Comparison of ENCODE assay signal across 8 cellular contexts in the genomic region with DNA sequence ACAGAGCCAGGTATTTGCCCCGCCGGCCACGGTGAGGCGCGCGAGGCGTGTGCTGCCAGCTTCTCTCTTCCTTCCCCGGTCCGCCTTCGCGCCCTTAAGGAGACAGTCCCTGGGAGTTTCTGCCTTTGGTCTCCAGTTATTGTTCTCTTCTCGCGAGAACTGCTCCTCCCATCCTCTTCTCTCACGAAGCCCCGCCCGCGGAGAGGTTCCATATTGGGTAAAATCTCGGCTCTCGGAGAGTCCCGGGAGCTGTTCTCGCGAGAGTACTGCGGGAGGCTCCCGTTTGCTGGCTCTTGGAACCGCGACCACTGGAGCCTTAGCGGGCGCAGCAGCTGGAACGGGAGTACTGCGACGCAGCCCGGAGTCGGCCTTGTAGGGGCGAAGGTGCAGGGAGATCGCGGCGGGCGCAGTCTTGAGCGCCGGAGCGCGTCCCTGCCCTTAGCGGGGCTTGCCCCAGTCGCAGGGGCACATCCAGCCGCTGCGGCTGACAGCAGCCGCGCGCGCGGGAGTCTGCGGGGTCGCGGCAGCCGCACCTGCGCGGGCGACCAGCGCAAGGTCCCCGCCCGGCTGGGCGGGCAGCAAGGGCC. TPM values are rescaled to one million over a fixed set of nuclear protein-coding genes. Genes with fewer than 3 reads are reported as not detected.
DNase-seq lines count a peak whose midpoint lies in the region; ATAC-seq and TF ChIP-seq lines count a peak whose summit lies in the region.

TSS of gene MAPK14 (plus strand) at position 308 of the 587 bp plus-strand sequence. CDS start 350 bp downstream, outside the sequence.

- peaks cover 4% of the 10 kb centered on the region for H3K9me3 Mint-ChIP-seq in activated CD4-positive, alpha-beta T cell treated with anti-CD3 and anti-CD28 coated beads, Interleukin-2, amount 10 ng/mL, durations not matched to agents 24 days and 14 days

- peak within 1 kb of the TSS; percentile 92 for H3K27ac Mint-ChIP-seq in activated CD4-positive, alpha-beta T cell treated with anti-CD3 and anti-CD28 coated beads, Interleukin-2, amount 10 ng/mL, durations not matched to agents 24 days and 14 days

- peak; percentile 96 for TF ChIP-seq CTCF in C4-2B (conservative IDR thresholded peaks at IDR 0.05)
- TF ChIP-seq CTCF in colonic mucosa (IDR thresholded peaks at IDR 0.05), result peak; percentile 82

- no peaks in the 10 kb centered on the region for H3K36me3 ChIP-seq in colonic mucosa

- H3K9ac ChIP-seq in colonic mucosa (ENCODE audit: low read depth in 2 of 2, low read length in 2 of 2), result peak within 1 kb of the TSS; percentile 86 to 100

- H3K27ac ChIP-seq in C4-2B, result peak within 1 kb of the TSS; percentile 89
- H3K27ac ChIP-seq in colonic mucosa, result peak within 1 kb of the TSS; percentile 98
- H3K27ac ChIP-seq in layer of hippocampus (ENCODE audit: low read depth, low read length), result peak within 1 kb of the TSS; percentile 86

- no peaks in the 10 kb centered on the region for H3K4me1 ChIP-seq in colonic mucosa

- peak within 1 kb of the TSS; percentile 96 for H3K4me3 ChIP-seq in colonic mucosa

- no peaks in the 10 kb centered on the region for H3K27me3 ChIP-seq in colonic mucosa
- no peaks in the 10 kb centered on the region for H3K27me3 ChIP-seq in layer of hippocampus (ENCODE audit: control insufficient read depth, insufficient read depth, low read length)

- DNase-seq in NCI-H526 treated with DMSO at 0.1 percent for 48 hours (lab: John Stamatoyannopoulos, UW) (peak; percentile 99), colonic mucosa (peak; percentile 100)
- DNase-seq in activated CD4-positive, alpha-beta T cell treated with anti-CD3 and anti-CD28 coated beads, Interleukin-2, amount 10 ng/mL, durations not matched to agents 24 days and 14 days, result peak; percentile 100
- DNase-seq in stimulated activated CD4-positive, alpha-beta T cell treated with anti-CD3 and anti-CD28 coated beads, Interleukin-1b, Interleukin-23, amount 100 ng/mL, for 4 hours (ENCODE audit: low read depth in 2 of 2), result peak; percentile 96

- H3K4me1 Mint-ChIP-seq in activated CD4-positive, alpha-beta T cell treated with anti-CD3 and anti-CD28 coated beads, Interleukin-2, amount 10 ng/mL, durations not matched to agents 24 days and 14 days, result peaks cover 35% of the 10 kb centered on the region

- H3K36me3 Mint-ChIP-seq in activated CD4-positive, alpha-beta T cell treated with anti-CD3 and anti-CD28 coated beads, Interleukin-2, amount 10 ng/mL, durations not matched to agents 24 days and 14 days (ENCODE audit: low read depth), result peaks cover 15% of the 10 kb centered on the region

- no peaks in the 10 kb centered on the region for H3K9me3 ChIP-seq in colonic mucosa

- ATAC-seq in GM19328 (IDR thresholded peaks at IDR 0.05; ENCODE audit: unreplicated experiment), result peak; percentile 82
- ATAC-seq in HG03520 (IDR thresholded peaks at IDR 0.05; ENCODE audit: unreplicated experiment), result peak; percentile 81

- H3K4me3 Mint-ChIP-seq in activated CD4-positive, alpha-beta T cell treated with anti-CD3 and anti-CD28 coated beads, Interleukin-2, amount 10 ng/mL, durations not matched to agents 24 days and 14 days, result peak within 1 kb of the TSS; percentile 89

- intact Hi-C loops in activated CD4-positive, alpha-beta T cell treated with anti-CD3 and anti-CD28 coated beads, Interleukin-2, amount 10 ng/mL, durations not matched to agents 24 days and 14 days (cut with micrococcal nuclease), result loop anchor here (1.0 to 5.0 kb wide), 6 partner anchors 68 to 567 kb away; partner anchors contain the start of gene SRSF3
- intact Hi-C loops in colonic mucosa (cut with DNase I), result loop anchor here (2.0 to 10.0 kb wide), 2 partner anchors 67 to 327 kb away; no protein-coding TSS in a partner anchor

- peaks cover 23% of the 10 kb centered on the region for H3K27me3 Mint-ChIP-seq in activated CD4-positive, alpha-beta T cell treated with anti-CD3 and anti-CD28 coated beads, Interleukin-2, amount 10 ng/mL, durations not matched to agents 24 days and 14 days

RNA-seq across cellular contexts. Expression of gene MAPK14, which starts in this region (rescaled TPM):
- total RNA-seq in activated CD4-positive, alpha-beta T cell treated with anti-CD3 and anti-CD28 coated beads, Interleukin-2, amount 10 ng/mL, durations not matched to agents 24 days and 14 days, result 40.9 and 42.5 TPM in 2 replicates
- 10 to 100 TPM; 62.2 to 76.1 TPM for total RNA-seq in colonic mucosa

Comparison
In these comparisons a context has a peak if more than half of its experiments do, and no peak if none do; other contexts are left out.
1. Peak in every context shown above with its lines: DNase-seq, ATAC-seq, H3K4me3 ChIP-seq and H3K27ac ChIP-seq.